Comparison of ENCODE assay signal across 8 cellular contexts in the genomic region with DNA sequence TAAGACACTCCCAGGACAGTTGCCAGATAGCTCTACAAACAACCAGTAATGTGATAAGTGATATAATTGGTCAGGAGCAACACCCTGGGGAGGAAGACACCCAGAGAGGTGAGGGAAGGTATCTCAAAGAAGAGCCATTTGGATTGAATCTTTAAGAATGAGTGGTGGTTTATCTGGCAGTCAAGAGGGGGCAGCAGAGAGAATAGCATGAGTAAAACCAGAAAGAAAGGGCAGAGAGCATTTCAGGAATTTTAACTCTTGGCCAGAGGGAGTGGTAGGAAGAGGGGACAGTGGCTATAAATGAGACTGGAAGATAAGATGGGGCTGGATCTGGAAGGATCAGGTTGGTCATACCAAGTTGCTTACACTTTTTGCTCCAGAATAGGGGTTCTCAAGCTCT. TPM values are rescaled to one million over a fixed set of nuclear protein-coding genes. Genes with fewer than 3 reads are reported as not detected.
DNase-seq lines count a peak whose midpoint lies in the region; ATAC-seq, FAIRE-seq and TF ChIP-seq lines count a peak whose summit lies in the region.

No MANE protein-coding gene starts in this region.

- DNase-seq in A172 (ENCODE audit: low spot score) (peak; percentile 43), ELR (ENCODE audit: low read depth) (peak; percentile 66), NCI-H1092 treated with DMSO at 0.1 percent for 48 hours (lab: John Stamatoyannopoulos, UW) (peak; percentile 58)

- ATAC-seq in GM19324 (IDR thresholded peaks at IDR 0.05; ENCODE audit: low FRiP score, unreplicated experiment) (no peak), GM19467 (IDR thresholded peaks at IDR 0.05; ENCODE audit: unreplicated experiment) (no peak), HG03460 (IDR thresholded peaks at IDR 0.05; ENCODE audit: unreplicated experiment) (no peak)

- peak; percentile 98 for FAIRE-seq in islet of Langerhans (lab: Jason Lieb, UNC)

- H3K4me3 ChIP-seq in WI38 (ENCODE audit: low read depth, low read length) = no peak overlapping the region

- TF ChIP-seq CTCF in WI38 (IDR thresholded peaks at IDR 0.05; ENCODE audit: low read depth, low read length) = peak; percentile 57

RNA-seq across cellular contexts. Expression of a gene that starts 5.9 kb away (rescaled TPM):
- total RNA-seq in A172 (2014; rRNA removed; shearing (Covaris generic)) = 13.9 and 15.3 TPM in 2 replicates

RNA-seq across cellular contexts. Expression of a gene that starts 59.6 kb away (rescaled TPM):
- 0.72 TPM in 1 of 2 replicates, not detected in the other for total RNA-seq in A172 (2014; rRNA removed; shearing (Covaris generic))
